Comparison of ENCODE assay signal across 14 cellular contexts in the genomic region with DNA sequence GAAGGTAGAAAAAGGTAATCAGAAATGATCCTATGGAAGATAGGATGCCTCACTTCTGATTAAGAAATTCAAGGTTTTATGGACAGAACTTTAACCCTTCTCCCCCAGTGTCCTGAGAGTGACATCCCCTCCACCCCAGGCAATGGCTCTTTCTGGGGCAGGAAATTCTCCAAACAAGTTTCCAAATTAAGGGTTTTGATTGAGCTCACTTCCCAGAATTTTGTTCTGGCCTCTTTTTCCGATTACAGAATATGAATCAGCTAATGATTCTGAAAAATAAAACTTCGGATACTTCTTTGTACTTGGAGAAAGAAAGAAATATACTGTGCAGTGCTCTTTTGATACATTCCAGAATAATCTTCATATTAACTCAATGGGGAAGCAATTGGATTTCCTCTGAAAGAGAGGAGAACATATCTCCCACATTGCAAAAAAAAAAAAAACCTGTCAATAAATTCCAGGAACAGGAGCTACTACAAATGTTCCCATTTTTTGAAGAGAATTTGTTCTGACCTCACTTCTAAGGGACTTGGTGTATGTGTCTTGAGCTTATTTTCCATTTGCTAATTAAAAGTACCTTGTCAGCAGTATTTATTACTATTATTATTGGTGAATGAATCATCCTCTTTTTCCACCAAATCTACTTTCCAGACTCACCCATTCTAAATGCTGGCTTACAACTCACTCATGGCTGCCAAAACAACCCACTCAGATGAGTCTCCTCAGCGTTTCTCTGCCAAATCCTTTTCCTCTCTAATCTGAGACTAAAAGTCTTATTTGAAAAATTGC. TPM values are rescaled to one million over a fixed set of nuclear protein-coding genes. Genes with fewer than 3 reads are reported as not detected.
DNase-seq lines count a peak whose midpoint lies in the region; ATAC-seq, FAIRE-seq and TF ChIP-seq lines count a peak whose summit lies in the region.
"Had no signal": no experiment of that assay in that cellular context is flagged by ENCODE, and none has a peak within 500 bp of the region (broad histone marks: within the 10 kb centered on the region; RNA-seq: fewer than 3 reads in every experiment).

No MANE protein-coding gene starts in this region.

- peak; percentile 91 for ATAC-seq in Right ventricle myocardium superior (ENCODE audit: poor library complexity)

- H3K9me3 ChIP-seq in right atrium auricular region: no peaks in the 10 kb centered on the region
- H3K9me3 ChIP-seq: esophagus muscularis mucosa had no signal

- no peak for DNase-seq in Right ventricle myocardium superior
- no peak for DNase-seq in right atrium auricular region (ENCODE audit: low spot score)
- peak; percentile 1 for DNase-seq in dermis blood vessel endothelial cell
- peak; percentile 21 for DNase-seq in medulla oblongata (ENCODE audit: extremely low spot score)
- DNase-seq in DMS114 treated with DMSO at 0.1 percent for 48 hours (lab: John Stamatoyannopoulos, UW; ENCODE audit: unreplicated experiment): no peak
- no peak for DNase-seq in SIG-M5 (lab: John Stamatoyannopoulos, UW)
- no peak for DNase-seq in UCSD-AML1 (lab: John Stamatoyannopoulos, UW; ENCODE audit: unreplicated experiment)
- no peak for DNase-seq in GM12892 (ENCODE audit: insufficient read length)
- DNase-seq: ACHN; MM.1S; NCI-H226; stimulated activated CD4-positive, alpha-beta T cell treated with anti-CD3 and anti-CD28 coated beads, Interleukin-4, amount 100 ng/mL, for 1 hour had no signal

- no peak for TF ChIP-seq CTCF in right atrium auricular region (IDR thresholded peaks at IDR 0.05)

- peak overlapping the region in 1 of 2 donors; percentile 56 for H3K27ac ChIP-seq in right atrium auricular region

- no peak for FAIRE-seq in GM12892 (lab: Jason Lieb, UNC)
- FAIRE-seq: GM18507 had no signal

- H3K4me1 ChIP-seq in right atrium auricular region: no peaks in the 10 kb centered on the region

- TF ChIP-seq POLR2A in GM12892 (IDR thresholded peaks at IDR 0.05; ENCODE audit: low read depth, low read length): no peak

- no peaks in the 10 kb centered on the region for H3K27me3 ChIP-seq in right atrium auricular region
- H3K27me3 ChIP-seq: esophagus muscularis mucosa had no signal

- intact Hi-C loops in Right ventricle myocardium superior (cut with DNase I): no loop called here

- H3K36me3 ChIP-seq in right atrium auricular region: no peaks in the 10 kb centered on the region
- H3K36me3 ChIP-seq: esophagus muscularis mucosa had no signal

- H3K4me3 ChIP-seq in right atrium auricular region: no peak overlapping the region
- H3K4me3 ChIP-seq: esophagus muscularis mucosa had no signal

RNA-seq across cellular contexts. Expression of a gene that starts 33.0 kb away (rescaled TPM):
- total RNA-seq in Right ventricle myocardium superior (4.7 TPM), right atrium auricular region (1 to 10 TPM; 5.2 to 7.2 TPM), dermis blood vessel endothelial cell (8.2 and 9.7 TPM in 2 replicates)
- 9.7 TPM for polyA plus RNA-seq in GM12892 (2012; ENCODE audit: missing spikeins)

Comparison
In these comparisons a context has a peak if more than half of its experiments do, and no peak if none do; other contexts are left out.
1. DNase-seq: peak in dermis blood vessel endothelial cell (single experiment) and medulla oblongata (single experiment); none in Right ventricle myocardium superior (single experiment), right atrium auricular region (single experiment), DMS114 treated with DMSO at 0.1 percent for 48 hours (single experiment), SIG-M5 (single experiment), UCSD-AML1 (single experiment) and GM12892 (single experiment).